ENCODE assay signal across 9 cellular contexts in genomic region chr13:109156181-109156935, GRCh38.
DNase-seq lines count a peak whose midpoint lies in the region; ATAC-seq and TF ChIP-seq lines count a peak whose summit lies in the region.
"Had no signal": no experiment of that assay in that cellular context is flagged by ENCODE, and none has a peak within 500 bp of the region (broad histone marks: within the 10 kb centered on the region; RNA-seq: fewer than 3 reads in every experiment).

No MANE protein-coding gene starts in this region.

- DNase-seq in Caco-2 (no peak), RWPE2 (ENCODE audit: low spot score) (no peak), fibroblast of pulmonary artery (ENCODE audit: low read depth) (peak; percentile 88), progenitor cell of endocrine pancreas (ENCODE audit: low spot score, unreplicated experiment) (no peak), COR-L47 (lab: John Stamatoyannopoulos, UW) (no peak), NCI-H524 treated with DMSO at 0.1 percent for 48 hours (lab: John Stamatoyannopoulos, UW) (no peak)
- DNase-seq: SIG-M5 had no signal

- H3K4me3 ChIP-seq in Caco-2 (ENCODE audit: low read depth, low read length) (no peak overlapping the region), RWPE2 (ENCODE audit: severe bottlenecking) (no peak overlapping the region), fibroblast of pulmonary artery (replicated peaks; ENCODE audit: low read depth, low read length) (no peak overlapping the region)

- H3K27ac Mint-ChIP-seq in Caco-2 (ENCODE audit: unreplicated experiment): peak overlapping the region; percentile 43
- peak overlapping the region; percentile 31 for H3K27ac Mint-ChIP-seq in progenitor cell of endocrine pancreas

- H3K9me3 Mint-ChIP-seq in Caco-2 (ENCODE audit: unreplicated experiment): no peaks in the 10 kb centered on the region
- H3K9me3 Mint-ChIP-seq in progenitor cell of endocrine pancreas (ENCODE audit: low read depth): no peaks in the 10 kb centered on the region

- H3K27me3 Mint-ChIP-seq in Caco-2 (ENCODE audit: insufficient read depth, unreplicated experiment) (no peaks in the 10 kb centered on the region), progenitor cell of endocrine pancreas (peaks cover 33% of the 10 kb centered on the region)

- TF ChIP-seq CTCF in Caco-2 (IDR thresholded peaks at IDR 0.05; ENCODE audit: insufficient read depth in 1 of 2, low read depth in 1 of 2, low read length in 1 of 2, severe bottlenecking in 1 of 2, unreplicated experiment in 1 of 2): no peak
- TF ChIP-seq CTCF in RWPE2 (IDR thresholded peaks at IDR 0.05; ENCODE audit: poor library complexity, severe bottlenecking): no peak
- TF ChIP-seq CTCF in fibroblast of pulmonary artery (IDR thresholded peaks at IDR 0.05; ENCODE audit: low read length, missing control alignments): no peak
- TF ChIP-seq CTCF in progenitor cell of endocrine pancreas (IDR thresholded peaks at IDR 0.05; ENCODE audit: unreplicated experiment): no peak

- CTCF ChIA-PET in Caco-2 (lab: Charles Lee): interaction anchor here (1.0 kb wide), 1 partner anchor 26 kb away, joined by 5 read pairs; no protein-coding TSS in a partner anchor

- intact Hi-C loops in Caco-2 (cut with micrococcal nuclease; ENCODE audit: unreplicated experiment): loop anchor here (5.0 kb wide), 1 partner anchor 56 kb away; no protein-coding TSS in a partner anchor

- peak; percentile 60 for ATAC-seq in RWPE2 (ENCODE audit: low read depth)
- ATAC-seq in HG03025 (IDR thresholded peaks at IDR 0.05; ENCODE audit: low FRiP score, unreplicated experiment): no peak
- no peak for ATAC-seq in GM18502 (IDR thresholded peaks at IDR 0.05; ENCODE audit: poor library complexity, unreplicated experiment)

- H3K36me3 Mint-ChIP-seq in Caco-2 (ENCODE audit: insufficient read depth, unreplicated experiment): no peaks in the 10 kb centered on the region
- no peaks in the 10 kb centered on the region for H3K36me3 Mint-ChIP-seq in progenitor cell of endocrine pancreas (ENCODE audit: insufficient read depth)

- H3K4me1 ChIP-seq in Caco-2: peaks cover 31% of the 10 kb centered on the region
- H3K4me1 ChIP-seq in RWPE2 (ENCODE audit: insufficient read depth, poor library complexity, severe bottlenecking): peaks cover 69% of the 10 kb centered on the region

- peak overlapping the region; percentile 100 for H3K27ac ChIP-seq in RWPE2 (ENCODE audit: poor library complexity, severe bottlenecking)

- H3K36me3 ChIP-seq in Caco-2 (ENCODE audit: control insufficient read depth, insufficient read depth, low read length): no peaks in the 10 kb centered on the region
- no peaks in the 10 kb centered on the region for H3K36me3 ChIP-seq in RWPE2 (ENCODE audit: low read depth)

- no TSS peak for BruUV-seq in Caco-2 (replicated peaks; lab: Mats Ljungman, UMichigan)

- H3K9me3 ChIP-seq in Caco-2 (no peaks in the 10 kb centered on the region), RWPE2 (ENCODE audit: severe bottlenecking) (no peaks in the 10 kb centered on the region)

- H3K4me1 Mint-ChIP-seq in Caco-2 (ENCODE audit: low read depth, unreplicated experiment) (peaks cover 35% of the 10 kb centered on the region), progenitor cell of endocrine pancreas (ENCODE audit: low read depth) (peaks cover 11% of the 10 kb centered on the region)

- H3K27me3 ChIP-seq in Caco-2 (replicated peaks; ENCODE audit: control insufficient read depth, insufficient read depth, low read length) (no peaks in the 10 kb centered on the region), RWPE2 (ENCODE audit: insufficient read depth, poor library complexity, severe bottlenecking) (no peaks in the 10 kb centered on the region)

- H3K4me3 Mint-ChIP-seq in Caco-2 (ENCODE audit: unreplicated experiment) (peak overlapping the region; percentile 2), progenitor cell of endocrine pancreas (ENCODE audit: low read depth) (no peak overlapping the region)

- POLR2A ChIA-PET in Caco-2 (lab: Charles Lee): no interaction called here
